8 cellular contexts compared by ENCODE assay signal in the genomic region with DNA sequence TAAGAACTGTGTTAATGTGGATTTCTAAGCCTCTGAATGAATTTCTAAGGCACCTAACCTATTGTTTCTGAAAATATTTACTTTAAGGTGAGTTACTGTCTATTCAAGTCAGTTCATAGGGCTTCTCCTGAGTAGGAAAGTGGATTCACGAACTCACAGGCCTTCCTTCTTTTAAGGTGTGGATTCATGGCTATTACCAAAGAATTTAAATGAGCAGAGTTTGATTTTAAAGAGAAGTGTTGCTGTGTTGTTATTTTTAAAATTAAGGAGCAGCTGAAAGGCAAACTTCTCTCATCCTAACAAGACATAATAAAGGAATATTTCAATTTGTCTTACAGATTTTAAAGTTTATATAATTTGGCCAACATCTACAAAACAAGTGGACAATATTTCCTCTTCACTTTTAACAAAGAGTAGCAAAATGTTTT. TPM values are rescaled to one million over a fixed set of nuclear protein-coding genes. Genes with fewer than 3 reads are reported as not detected.
DNase-seq lines count a peak whose midpoint lies in the region; ATAC-seq and TF ChIP-seq lines count a peak whose summit lies in the region.

No MANE protein-coding gene starts in this region.

- H3K4me3 Mint-ChIP-seq in CD8-positive, alpha-beta memory T cell: no peak overlapping the region

- H2AFZ ChIP-seq in HCT116 (ENCODE audit: low read depth, low read length, poor library complexity, severe bottlenecking) (no peak overlapping the region), PC-9 (peak overlapping the region; percentile 97)

- peak overlapping the region; percentile 72 for H3K9ac ChIP-seq in HCT116 (ENCODE audit: low read length)

- H3K79me2 ChIP-seq in HCT116 (ENCODE audit: insufficient read depth, low read length) (peaks cover 13% of the 10 kb centered on the region; the same call in 1 of the 2 replicates), PC-9 (ENCODE audit: low read depth) (peaks cover 41% of the 10 kb centered on the region)

- ATAC-seq in HCT116 (peak; percentile 39), right cardiac atrium (no peak), upper lobe of right lung (no peak)

- no peaks in the 10 kb centered on the region for H3K27me3 Mint-ChIP-seq in CD8-positive, alpha-beta memory T cell

- intact Hi-C loops in HCT116 (cut with micrococcal nuclease) (no loop called here), PC-9 (cut with micrococcal nuclease; ENCODE audit: unreplicated experiment) (loop anchor here (1.0 kb wide), 1 partner anchor 25 kb away; a partner anchor contains a TSS), right cardiac atrium (cut with DNase I) (no loop called here), upper lobe of right lung (cut with DNase I) (no loop called here)

- H3K4me1 Mint-ChIP-seq in CD8-positive, alpha-beta memory T cell: peaks cover under 1 to 26% (median 3%) of the 10 kb centered on the region in 3 donors

- H4K20me1 ChIP-seq in HCT116 (ENCODE audit: insufficient read depth): no peaks in the 10 kb centered on the region
- no peaks in the 10 kb centered on the region for H4K20me1 ChIP-seq in PC-9 (ENCODE audit: insufficient read depth)

- no peaks in the 10 kb centered on the region for H3K36me3 ChIP-seq in CD8-positive, alpha-beta memory T cell (ENCODE audit: insufficient read depth, low read length)
- H3K36me3 ChIP-seq in HCT116 (ENCODE audit: control insufficient read depth in 1 of 2, insufficient read depth in 2 of 2, low read length in 2 of 2) (no peaks in the 10 kb centered on the region; a peak in 1 of 4 replicates), PC-9 (ENCODE audit: low read depth) (0 out of 2 replicates have a peak, but pooled peaks cover 4% of the 10 kb centered on the region), upper lobe of right lung (no peaks in the 10 kb centered on the region)

- H3F3A ChIP-seq in PC-9 (ENCODE audit: insufficient read depth, low read depth): no peaks in the 10 kb centered on the region

- H3K27ac ChIP-seq in CD8-positive, alpha-beta memory T cell (ENCODE audit: low read depth, low read length): peak overlapping the region; percentile 95
- peak overlapping the region; percentile 1; the same call in 1 of the 2 replicates for H3K27ac ChIP-seq in HCT116 (ENCODE audit: low read depth, low read length)
- H3K27ac ChIP-seq in PC-9: peak overlapping the region; percentile 77
- H3K27ac ChIP-seq in right cardiac atrium (ENCODE audit: low read length): no peak overlapping the region
- peak overlapping the region; percentile 88 for H3K27ac ChIP-seq in upper lobe of right lung

- no peak for DNase-seq in CD8-positive, alpha-beta memory T cell
- no peak for DNase-seq in HCT116 (ENCODE audit: low read depth, low spot score)
- DNase-seq in PC-9: no peak
- DNase-seq in right cardiac atrium: no peak
- DNase-seq in upper lobe of right lung: no peak
- no peak for DNase-seq in GM20000 (ENCODE audit: low spot score)
- DNase-seq in stimulated activated CD4-positive, alpha-beta T cell treated with anti-CD3 and anti-CD28 coated beads, Interleukin-1b, Interleukin-23, amount 100 ng/mL, for 48 hours: no peak
- no peak for DNase-seq in HPDE6-E6E7 (ENCODE audit: extremely low spot score)

- POLR2A ChIA-PET in CD8-positive, alpha-beta memory T cell (lab: Charles Lee): interaction anchor here (0.7 to 3.1 kb wide), 3 partner anchors 26 to 317 kb away, joined by 4 to 39 read pairs (median 5); a partner anchor contains a TSS
- POLR2A ChIA-PET in HCT116 (lab: Charles Lee): interaction anchor here (0.7 to 1.9 kb wide), 7 partner anchors 11 to 300 kb away, joined by 3 to 9 read pairs (median 3); a partner anchor contains a TSS
- POLR2A ChIA-PET in PC-9 (lab: Charles Lee; ENCODE audit: unreplicated experiment): interaction anchor here (0.6 to 0.9 kb wide), 3 partner anchors 11 to 136 kb away, joined by 3 to 8 read pairs (median 5); no protein-coding TSS in a partner anchor

- TF ChIP-seq RAD21 in HCT116 (IDR thresholded peaks at IDR 0.05; ENCODE audit: low read depth): no peak

- RAD21 ChIA-PET in HCT116 (lab: Charles Lee; ENCODE audit: low non-redundant PET in 1 of 2, low total read pairs in 2 of 2, uncharacterized antibody in 2 of 2, unreplicated experiment in 2 of 2): interaction anchor here in 1 of 2 experiments (0.5 to 0.6 kb wide), 2 partner anchors 12 to 304 kb away, joined by 3 to 4 read pairs; no protein-coding TSS in a partner anchor

- no peaks in the 10 kb centered on the region for H3K9me3 ChIP-seq in CD8-positive, alpha-beta memory T cell (ENCODE audit: low read length)
- H3K9me3 ChIP-seq in HCT116 (ENCODE audit: control insufficient read depth in 1 of 2, insufficient read depth in 1 of 2, low read depth in 1 of 2, low read length in 2 of 2): no peaks in the 10 kb centered on the region
- no peaks in the 10 kb centered on the region for H3K9me3 ChIP-seq in PC-9 (ENCODE audit: insufficient read depth, low read depth)
- H3K9me3 ChIP-seq in right cardiac atrium (ENCODE audit: control insufficient read depth, low read length): no peaks in the 10 kb centered on the region
- H3K9me3 ChIP-seq in upper lobe of right lung: no peaks in the 10 kb centered on the region

- peak overlapping the region; percentile 90 for H3K4me2 ChIP-seq in HCT116 (ENCODE audit: low read length)
- peak overlapping the region; percentile 94 for H3K4me2 ChIP-seq in PC-9

- no peaks in the 10 kb centered on the region for H3K9me2 ChIP-seq in HCT116 (ENCODE audit: insufficient read depth)
- H3K9me2 ChIP-seq in PC-9 (ENCODE audit: insufficient read depth): no peaks in the 10 kb centered on the region

- H3K27ac Mint-ChIP-seq in CD8-positive, alpha-beta memory T cell: no peak overlapping the region

- peaks cover under 1 to 2% (median 1%) of the 10 kb centered on the region in 3 donors for H3K36me3 Mint-ChIP-seq in CD8-positive, alpha-beta memory T cell

- WGBS in right cardiac atrium: 0% methylated on average over 1 of the region's 1 CpG

- BruUV-seq in HCT116 (replicated peaks; lab: Mats Ljungman, UMichigan): TSS peak; percentile 85
- TSS peak; percentile 74 for BruUV-seq in PC-9 (replicated peaks; lab: Mats Ljungman, UMichigan)

- TF ChIP-seq POLR2A in HCT116 (IDR thresholded peaks at IDR 0.05; ENCODE audit: borderline replicate concordance, extremely low read depth, insufficient read depth, insufficient read length): no peak

- H3K4me3 ChIP-seq in CD8-positive, alpha-beta memory T cell (ENCODE audit: low read length): peak overlapping the region; percentile 87
- H3K4me3 ChIP-seq in HCT116 (replicated peaks in 1 of 2; ENCODE audit: low read depth in 1 of 2, low read length in 2 of 2) (peak overlapping the region; percentile 83 to 87), PC-9 (peak overlapping the region; percentile 82), right cardiac atrium (ENCODE audit: low read length) (peak overlapping the region; percentile 94), upper lobe of right lung (peak overlapping the region; percentile 87)

- CTCF ChIA-PET in CD8-positive, alpha-beta memory T cell (lab: Charles Lee): interaction anchor here (1.0 to 3.4 kb wide), 4 partner anchors 9 to 317 kb away, joined by 3 to 14 read pairs (median 3); a partner anchor contains a TSS
- CTCF ChIA-PET in HCT116 (lab: Charles Lee) (interaction anchor here (0.6 to 1.5 kb wide), 4 partner anchors 14 to 37 kb away, joined by 3 to 9 read pairs (median 4); no protein-coding TSS in a partner anchor), PC-9 (lab: Charles Lee) (no interaction called here)

- peaks cover 41% of the 10 kb centered on the region for H3K4me1 ChIP-seq in CD8-positive, alpha-beta memory T cell (ENCODE audit: insufficient read depth, low read length)
- H3K4me1 ChIP-seq in HCT116 (ENCODE audit: control insufficient read depth in 1 of 2, insufficient read depth in 2 of 2, low read length in 2 of 2): peaks cover 0 to 8% of the 10 kb centered on the region in 2 experiments; a peak in 2 of 4 replicates
- H3K4me1 ChIP-seq in PC-9 (replicated peaks; ENCODE audit: insufficient read depth): peaks cover 46% of the 10 kb centered on the region
- peaks cover 12% of the 10 kb centered on the region for H3K4me1 ChIP-seq in right cardiac atrium (ENCODE audit: control insufficient read depth, insufficient read depth, low read length)
- H3K4me1 ChIP-seq in upper lobe of right lung: peaks cover 38% of the 10 kb centered on the region

- TF ChIP-seq CTCF in HCT116 (IDR thresholded peaks at IDR 0.05 in 2 of 3, conservative IDR thresholded peaks at IDR 0.05 in 1 of 3; ENCODE audit: borderline replicate concordance in 1 of 3, insufficient read depth in 1 of 3, low read depth in 2 of 3, low read length in 2 of 3) (no peak), PC-9 (conservative IDR thresholded peaks at IDR 0.05) (no peak), upper lobe of right lung (IDR thresholded peaks at IDR 0.05) (no peak), GM20000 (IDR thresholded peaks at IDR 0.05; ENCODE audit: extremely low read depth, missing control alignments) (no peak)

- H3K9me3 Mint-ChIP-seq in CD8-positive, alpha-beta memory T cell: no peaks in the 10 kb centered on the region

- no peaks in the 10 kb centered on the region for H3K27me3 ChIP-seq in CD8-positive, alpha-beta memory T cell (ENCODE audit: insufficient read depth, low read length, poor library complexity, severe bottlenecking)
- no peaks in the 10 kb centered on the region for H3K27me3 ChIP-seq in HCT116 (ENCODE audit: insufficient read depth, low read length)
- H3K27me3 ChIP-seq in PC-9 (ENCODE audit: insufficient read depth, low read depth): no peaks in the 10 kb centered on the region
- H3K27me3 ChIP-seq in right cardiac atrium (ENCODE audit: control insufficient read depth, insufficient read depth): no peaks in the 10 kb centered on the region
- no peaks in the 10 kb centered on the region for H3K27me3 ChIP-seq in upper lobe of right lung

TF ChIP-seq in HCT116, 20 proteins besides CTCF, POLR2A, EP300 and RAD21 (continues in another document):
- TF ChIP-seq ZFX (IDR thresholded peaks at IDR 0.05) (no peak), EZH2phosphoT487 (IDR thresholded peaks at IDR 0.05; ENCODE audit: borderline replicate concordance) (no peak), SP1 (IDR thresholded peaks at IDR 0.05; ENCODE audit: low read depth) (no peak), SIN3A (IDR thresholded peaks at IDR 0.05; ENCODE audit: low read depth) (no peak)
- TF ChIP-seq, protein P1, sequence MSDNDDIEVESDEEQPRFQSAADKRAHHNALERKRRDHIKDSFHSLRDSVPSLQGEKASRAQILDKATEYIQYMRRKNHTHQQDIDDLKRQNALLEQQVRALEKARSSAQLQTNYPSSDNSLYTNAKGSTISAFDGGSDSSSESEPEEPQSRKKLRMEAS (IDR thresholded peaks at IDR 0.05): no peak

RNA-seq across cellular contexts. Expression of a gene that starts 0.4 kb away (rescaled TPM):
- 10 to 100 TPM; 19.3 to 19.9 TPM for total RNA-seq in CD8-positive, alpha-beta memory T cell
- polyA plus RNA-seq in CD8-positive, alpha-beta memory T cell: 9.4 TPM
- total RNA-seq in HCT116 (2021; ENCODE audit: unreplicated experiment): 5.4 TPM
- polyA plus RNA-seq in HCT116 (2012): 3.6 and 5.1 TPM in 2 replicates
- total RNA-seq in PC-9 (2021): 10.6 and 10.9 TPM in 2 replicates
- 10 to 100 TPM; 38.6 to 43.6 (median 41.9) TPM for total RNA-seq in right cardiac atrium
- 21.4 TPM for polyA plus RNA-seq in right cardiac atrium
- 13.6 TPM for total RNA-seq in upper lobe of right lung

RNA-seq across cellular contexts. Expression of a gene that starts 25.4 kb away (rescaled TPM):
- 10 to 100 TPM; 56.6 to 57.4 TPM for total RNA-seq in CD8-positive, alpha-beta memory T cell
- 50.5 TPM for polyA plus RNA-seq in CD8-positive, alpha-beta memory T cell
- total RNA-seq in HCT116 (2021; ENCODE audit: unreplicated experiment) (70.3 TPM), PC-9 (2021) (52.8 and 73.1 TPM in 2 replicates), right cardiac atrium (10 to 100 TPM; 90.2 to 98.2 (median 96.3) TPM), upper lobe of right lung (86.2 TPM)
- 37.3 and 38.5 TPM in 2 replicates for polyA plus RNA-seq in HCT116 (2012)
- polyA plus RNA-seq in right cardiac atrium: 34.9 TPM
